ENCODE assay signal across 8 cellular contexts in the genomic region with DNA sequence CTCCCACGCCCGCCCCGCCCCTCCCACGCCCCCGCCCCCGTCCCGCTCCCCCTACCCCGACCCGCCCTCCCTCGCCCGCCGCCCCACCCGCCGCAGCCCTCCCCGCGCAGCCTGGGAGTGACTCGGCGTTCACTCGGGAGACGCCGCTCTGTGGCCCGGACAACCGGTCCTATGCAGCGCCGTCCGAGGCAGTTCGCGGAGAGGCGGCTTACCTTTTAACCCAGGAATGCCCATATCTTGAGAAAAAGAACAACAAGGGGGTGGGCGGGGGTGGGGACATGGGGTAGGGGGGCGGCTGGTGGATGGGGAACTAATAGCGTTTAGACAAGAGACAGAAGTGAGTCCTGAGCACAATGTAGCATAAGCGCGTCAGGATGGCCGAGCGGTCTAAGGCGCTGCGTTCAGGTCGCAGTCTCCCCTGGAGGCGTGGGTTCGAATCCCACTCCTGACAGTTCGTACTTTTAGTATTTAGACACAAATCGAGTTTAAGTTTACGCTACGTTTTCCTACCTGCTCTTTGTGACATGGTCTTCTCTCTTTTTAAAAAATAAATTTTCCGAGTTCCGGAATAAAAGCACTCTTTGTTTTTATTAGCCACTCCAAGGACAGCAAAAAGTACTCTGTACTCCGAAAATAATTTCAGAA. TPM values are rescaled to one million over a fixed set of nuclear protein-coding genes. Genes with fewer than 3 reads are reported as not detected.
DNase-seq lines count a peak whose midpoint lies in the region; TF ChIP-seq lines count a peak whose summit lies in the region.

No MANE protein-coding gene starts in this region.

- H2AFZ ChIP-seq in GM23248 (peak overlapping the region; percentile 89), Karpas-422 (ENCODE audit: low read length) (peak overlapping the region; percentile 77), neural progenitor cell (replicated peaks) (peak overlapping the region; percentile 64)

- H3K4me3 Mint-ChIP-seq in neural progenitor cell, result peak overlapping the region; percentile 86

- in situ Hi-C loops in GM23248 (cut with MboI), result no loop called here

- no peaks in the 10 kb centered on the region for H3K27me3 ChIP-seq in GM23248 (replicated peaks; ENCODE audit: insufficient read depth)
- H3K27me3 ChIP-seq in Karpas-422 (ENCODE audit: low read length), result no peaks in the 10 kb centered on the region
- H3K27me3 ChIP-seq in neural progenitor cell, result no peaks in the 10 kb centered on the region

- H3K27me3 Mint-ChIP-seq in neural progenitor cell (ENCODE audit: insufficient read depth, low read depth), result peaks cover 13% of the 10 kb centered on the region

- H3K9ac ChIP-seq in GM23248, result peak overlapping the region; percentile 91
- H3K9ac ChIP-seq in Karpas-422 (ENCODE audit: low read length), result peak overlapping the region; percentile 71
- no peak overlapping the region for H3K9ac ChIP-seq in neural progenitor cell

- H3K27ac Mint-ChIP-seq in neural progenitor cell, result peak overlapping the region; percentile 70

- WGBS in GM23248 (ENCODE audit: low coverage in 1 of 2, low lambda C conversion rate in 2 of 2, missing lambda C conversion rate in 2 of 2), 2 experiments, result 1 to 2% methylated on average over 33 to 48 of the region's 48 CpGs

- H4K20me1 ChIP-seq in GM23248 (ENCODE audit: insufficient read depth) (no peaks in the 10 kb centered on the region), Karpas-422 (ENCODE audit: insufficient read depth, low read depth, low read length) (no peaks in the 10 kb centered on the region), neural progenitor cell (ENCODE audit: low read depth) (no peaks in the 10 kb centered on the region)

- peak overlapping the region; percentile 88 for H3K4me2 ChIP-seq in GM23248 (ENCODE audit: unreplicated experiment)
- H3K4me2 ChIP-seq in Karpas-422 (ENCODE audit: low read depth, low read length, poor library complexity, severe bottlenecking), result peak overlapping the region; percentile 79
- H3K4me2 ChIP-seq in neural progenitor cell, result peak overlapping the region; percentile 81

- H3K36me3 ChIP-seq in GM23248 (ENCODE audit: low read depth) (no peaks in the 10 kb centered on the region), Karpas-422 (ENCODE audit: insufficient read depth, low read length) (no peaks in the 10 kb centered on the region), neural progenitor cell (no peaks in the 10 kb centered on the region)

- peak; percentile 89 for DNase-seq in EH (ENCODE audit: low read depth)
- peak; percentile 92 for DNase-seq in GM23248
- DNase-seq in Karpas-422, result peak; percentile 94
- DNase-seq in SHP77 (lab: John Stamatoyannopoulos, UW), result peak; percentile 54 to 79
- peak; percentile 78 for DNase-seq in activated gamma-delta T cell (lab: John Stamatoyannopoulos, UW)
- DNase-seq in foreskin fibroblast, result peak; percentile 81 to 93
- DNase-seq in neural progenitor cell (ENCODE audit: low spot score), result peak; percentile 93
- DNase-seq in stromal cell of bone marrow (ENCODE audit: low read depth), result peak; percentile 65

- peaks cover 29% of the 10 kb centered on the region for H3K4me1 Mint-ChIP-seq in neural progenitor cell

- H3K9me3 ChIP-seq in GM23248 (ENCODE audit: low read depth) (no peaks in the 10 kb centered on the region), Karpas-422 (ENCODE audit: low read length) (no peaks in the 10 kb centered on the region), neural progenitor cell (ENCODE audit: low read depth) (no peaks in the 10 kb centered on the region)

- peak overlapping the region; percentile 91 for H3K27ac ChIP-seq in GM23248
- peak overlapping the region; percentile 43 for H3K27ac ChIP-seq in Karpas-422 (ENCODE audit: low read length)
- peak overlapping the region; percentile 59 for H3K27ac ChIP-seq in neural progenitor cell

- H3K9me2 ChIP-seq in GM23248 (ENCODE audit: insufficient read depth) (no peaks in the 10 kb centered on the region), Karpas-422 (replicated peaks; ENCODE audit: insufficient read depth, low read length) (no peaks in the 10 kb centered on the region)

- H3K4me3 ChIP-seq in GM23248 (peak overlapping the region; percentile 71), Karpas-422 (ENCODE audit: low read length) (peak overlapping the region; percentile 68), foreskin fibroblast (ENCODE audit: low read depth in 1 of 2, low read length in 2 of 2) (peak overlapping the region; percentile 54 to 60), neural progenitor cell (peak overlapping the region; percentile 67)

- peaks cover 4% of the 10 kb centered on the region for H3K36me3 Mint-ChIP-seq in neural progenitor cell

- H3F3A ChIP-seq in GM23248 (ENCODE audit: insufficient read depth), result peaks cover 20% of the 10 kb centered on the region
- peaks cover 21% of the 10 kb centered on the region for H3F3A ChIP-seq in neural progenitor cell (ENCODE audit: low read depth)

- H3K79me2 ChIP-seq in GM23248 (ENCODE audit: insufficient read depth) (peaks cover 28% of the 10 kb centered on the region), Karpas-422 (ENCODE audit: low read length) (no peaks in the 10 kb centered on the region), neural progenitor cell (ENCODE audit: low read depth) (peaks cover 27% of the 10 kb centered on the region)

- no peak for TF ChIP-seq CTCF in foreskin fibroblast (IDR thresholded peaks at IDR 0.05; ENCODE audit: low read depth, low read length)
- no peak for TF ChIP-seq CTCF in neural progenitor cell (IDR thresholded peaks at IDR 0.05)

- H3K9me3 Mint-ChIP-seq in neural progenitor cell, result peaks cover 6% of the 10 kb centered on the region

- H3K4me1 ChIP-seq in GM23248 (ENCODE audit: insufficient read depth) (peaks cover 14% of the 10 kb centered on the region), Karpas-422 (ENCODE audit: low read length) (peaks cover 13% of the 10 kb centered on the region), neural progenitor cell (peaks cover 17% of the 10 kb centered on the region)

RNA-seq across cellular contexts. Expression of gene HMGN4, which starts 17.2 kb away (rescaled TPM):
- total RNA-seq in GM23248 (2014; rRNA removed; shearing (Covaris generic)), result 81.6 and 87.2 TPM in 2 replicates
- 67.1 and 70.8 TPM in 2 replicates for polyA plus RNA-seq in GM23248 (2016; fragmentation: Nextera tagmentation; extraction: Ambion mirVana)
- total RNA-seq in Karpas-422 (2014; rRNA removed; shearing (Covaris generic); ENCODE audit: low replicate concordance), result 57.3 and 103 TPM in 2 replicates
- 81.8 and 86.8 TPM in 2 replicates for total RNA-seq in neural progenitor cell (ENCODE audit: low replicate concordance)

RNA-seq across cellular contexts. Expression of gene BTN1A1, which starts 20.9 kb away (rescaled TPM):
- 0.11 TPM in 1 of 2 replicates, not detected in the other for total RNA-seq in GM23248 (2014; rRNA removed; shearing (Covaris generic))
- not detected in 2 replicates for polyA plus RNA-seq in GM23248 (2016; fragmentation: Nextera tagmentation; extraction: Ambion mirVana)
- 0.22 TPM in 1 of 2 replicates, not detected in the other for total RNA-seq in Karpas-422 (2014; rRNA removed; shearing (Covaris generic); ENCODE audit: low replicate concordance)
- total RNA-seq in neural progenitor cell (ENCODE audit: low replicate concordance), result not detected in 2 replicates

Comparison
In these comparisons a context has a peak if more than half of its experiments do, and no peak if none do; other contexts are left out.
1. Peak in every context shown above with its lines: DNase-seq, H3K4me3 ChIP-seq and H3K27ac ChIP-seq.